ENCODE assay signal across 7 cellular contexts in the genomic region with DNA sequence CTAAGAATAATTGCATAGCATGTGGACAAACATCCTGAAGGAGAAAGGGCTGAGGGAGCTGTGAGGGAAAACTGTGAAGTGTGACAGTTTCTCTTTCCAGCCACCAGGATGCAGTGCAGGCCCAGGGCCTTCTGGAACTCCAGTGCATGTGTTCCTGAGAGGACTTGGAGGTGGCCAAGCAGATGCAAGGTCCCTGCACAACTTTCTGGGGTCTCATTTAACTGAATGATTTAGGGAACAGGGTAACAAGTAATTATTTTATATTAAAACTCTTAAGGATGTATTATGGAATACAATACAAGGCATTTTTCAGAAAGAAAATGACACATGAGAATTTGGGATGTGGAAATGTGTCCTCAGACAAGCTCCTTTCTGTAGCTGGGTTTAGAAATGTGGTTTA.
DNase-seq lines count a peak whose midpoint lies in the region; ATAC-seq and TF ChIP-seq lines count a peak whose summit lies in the region.

No MANE protein-coding gene starts in this region.

- H3K9ac ChIP-seq in colonic mucosa (ENCODE audit: low read depth in 2 of 2, low read length in 2 of 2): no peak overlapping the region

- DNase-seq in GDM1 (lab: John Stamatoyannopoulos, UW) (peak; percentile 16), HAP-1 (ENCODE audit: low spot score in 2 of 2) (peak; percentile 67 to 77), NCI-H146 (lab: John Stamatoyannopoulos, UW) (peak; percentile 76), T-helper 1 cell (peak in 4 of 5 donors; percentile 19 to 36 (median 26)), colonic mucosa (peak; percentile 59), left lung (peak; percentile 55 to 60), stomach (peak; percentile 67)

- H3K4me1 ChIP-seq in HAP-1: peaks cover 3% of the 10 kb centered on the region; the same call in 1 of the 2 replicates
- no peaks in the 10 kb centered on the region for H3K4me1 ChIP-seq in colonic mucosa
- no peaks in the 10 kb centered on the region for H3K4me1 ChIP-seq in left lung
- no peaks in the 10 kb centered on the region for H3K4me1 ChIP-seq in stomach

- H3K4me3 ChIP-seq in HAP-1 (no peak overlapping the region), colonic mucosa (no peak overlapping the region), left lung (no peak overlapping the region), stomach (no peak overlapping the region)

- H3K36me3 ChIP-seq in HAP-1 (replicated peaks): no peaks in the 10 kb centered on the region
- no peaks in the 10 kb centered on the region for H3K36me3 ChIP-seq in colonic mucosa
- no peaks in the 10 kb centered on the region for H3K36me3 ChIP-seq in left lung
- no peaks in the 10 kb centered on the region for H3K36me3 ChIP-seq in stomach

- peak; percentile 99 for ATAC-seq in left lung

- intact Hi-C loops in colonic mucosa (cut with DNase I) (loop anchor here (5.0 kb wide), 1 partner anchor 133 kb away; no protein-coding TSS in a partner anchor), left lung (cut with DNase I) (no loop called here), stomach (cut with DNase I; ENCODE audit: low total_unique reads) (loop anchor here (5.0 kb wide), 1 partner anchor 143 kb away; no protein-coding TSS in a partner anchor)

- no peak for TF ChIP-seq EP300 in stomach (IDR thresholded peaks at IDR 0.05)

- H3K9me3 ChIP-seq in HAP-1 (no peaks in the 10 kb centered on the region), colonic mucosa (no peaks in the 10 kb centered on the region), left lung (no peaks in the 10 kb centered on the region), stomach (no peaks in the 10 kb centered on the region)

- in situ Hi-C loops in HAP-1 (cut with MboI; ENCODE audit: low sequenced_read_pairs): no loop called here

- H3K27ac ChIP-seq in colonic mucosa: no peak overlapping the region
- no peak overlapping the region for H3K27ac ChIP-seq in left lung
- H3K27ac ChIP-seq in stomach: no peak overlapping the region

- H3K27me3 ChIP-seq in HAP-1 (ENCODE audit: low read depth): no peaks in the 10 kb centered on the region
- no peaks in the 10 kb centered on the region for H3K27me3 ChIP-seq in colonic mucosa
- no peaks in the 10 kb centered on the region for H3K27me3 ChIP-seq in left lung
- no peaks in the 10 kb centered on the region for H3K27me3 ChIP-seq in stomach

- peak; percentile 69 for TF ChIP-seq CTCF in colonic mucosa (IDR thresholded peaks at IDR 0.05)
- peak; percentile 55 to 69 for TF ChIP-seq CTCF in left lung (IDR thresholded peaks at IDR 0.05)
- peak in 5 of 7 experiments; percentile 68 to 85 (median 80) for TF ChIP-seq CTCF in stomach (IDR thresholded peaks at IDR 0.05)

- no peak for TF ChIP-seq POLR2A in stomach (IDR thresholded peaks at IDR 0.05)

Comparison
In these comparisons a context has a peak if more than half of its experiments do, and no peak if none do; other contexts are left out.
1. DNase-seq: peak in every context shown above with its lines; median percentile 76 in NCI-H146; 72 in HAP-1; 67 in stomach; 59 in colonic mucosa; 58 in left lung; 26 in T-helper 1 cell; 16 in GDM1.
2. intact Hi-C loops: an anchor here in colonic mucosa (5.0 kb wide) and stomach (5.0 kb wide); none called in left lung.